Comparison of ENCODE assay signal across 11 cellular contexts in genomic region chr6:118725944-118726343, GRCh38.
DNase-seq lines count a peak whose midpoint lies in the region; ATAC-seq and TF ChIP-seq lines count a peak whose summit lies in the region.
"Had no signal": no experiment of that assay in that cellular context is flagged by ENCODE, and none has a peak within 500 bp of the region (broad histone marks: within the 10 kb centered on the region; RNA-seq: fewer than 3 reads in every experiment).

No MANE protein-coding gene starts in this region.

- H3K9me3 Mint-ChIP-seq in activated CD4-positive, alpha-beta T cell treated with anti-CD3 and anti-CD28 coated beads for 36 hours (ENCODE audit: low read depth): no peaks in the 10 kb centered on the region
- peaks cover 0 to 4% of the 10 kb centered on the region in 2 donors for H3K9me3 Mint-ChIP-seq in activated naive CD4-positive, alpha-beta T cell treated with anti-CD3 and anti-CD28 coated beads, Interleukin-2, amount 50 U/mL, for 72 hours

- intact Hi-C loops in activated CD4-positive, alpha-beta T cell treated with anti-CD3 and anti-CD28 coated beads for 36 hours (cut with DNase I, micrococcal nuclease): loop anchor here (1.0 to 5.0 kb wide), 8 partner anchors 10 to 166 kb away; partner anchors contain the start of genes CEP85L (in 2 of the 2) and ASF1A (in 1 of the 2)

- peak; percentile 19 for TF ChIP-seq CTCF in GM06990 (IDR thresholded peaks at IDR 0.05; ENCODE audit: insufficient read depth, low read length, poor library complexity, severe bottlenecking)

- peak overlapping the region; percentile 89 for H3K27ac Mint-ChIP-seq in activated CD4-positive, alpha-beta T cell treated with anti-CD3 and anti-CD28 coated beads for 36 hours
- H3K27ac Mint-ChIP-seq in activated naive CD4-positive, alpha-beta T cell treated with anti-CD3 and anti-CD28 coated beads, Interleukin-2, amount 50 U/mL, for 72 hours: peak overlapping the region; percentile 12 to 84

- no peaks in the 10 kb centered on the region for H3K27me3 Mint-ChIP-seq in activated CD4-positive, alpha-beta T cell treated with anti-CD3 and anti-CD28 coated beads for 36 hours

- no peak overlapping the region for H3K4me3 ChIP-seq in GM06990 (replicated peaks; ENCODE audit: low read depth, low read length)
- H3K4me3 ChIP-seq: psoas muscle had no signal

- H3K4me1 Mint-ChIP-seq in activated CD4-positive, alpha-beta T cell treated with anti-CD3 and anti-CD28 coated beads for 36 hours: peaks cover 58% of the 10 kb centered on the region

- ATAC-seq in activated CD4-positive, alpha-beta T cell treated with anti-CD3 and anti-CD28 coated beads for 36 hours: peak; percentile 86
- ATAC-seq in activated naive CD4-positive, alpha-beta T cell treated with anti-CD3 and anti-CD28 coated beads, Interleukin-2, amount 50 U/mL, for 72 hours: peak; percentile 91 to 93
- ATAC-seq in HG03095 (IDR thresholded peaks at IDR 0.05; ENCODE audit: unreplicated experiment) (no peak), HG03097 (IDR thresholded peaks at IDR 0.05; ENCODE audit: low FRiP score, unreplicated experiment) (no peak), GM19463 (IDR thresholded peaks at IDR 0.05; ENCODE audit: unreplicated experiment) (no peak)

- POLR2A ChIA-PET in activated CD4-positive, alpha-beta T cell treated with anti-CD3 and anti-CD28 coated beads for 36 hours (lab: Charles Lee): interaction anchor here (0.5 to 1.8 kb wide), 5 partner anchors 15 to 416 kb away, joined by 3 to 49 read pairs (median 5); partner anchors contain the start of gene CEP85L

- no peak for DNase-seq in GM06990 (ENCODE audit: extremely low read depth, insufficient read length)
- DNase-seq in activated CD4-positive, alpha-beta T cell treated with anti-CD3 and anti-CD28 coated beads for 36 hours: peak; percentile 89
- DNase-seq in activated naive CD4-positive, alpha-beta T cell treated with anti-CD3 and anti-CD28 coated beads, Interleukin-2, amount 50 U/mL, for 72 hours (ENCODE audit: low spot score in 2 of 2): peak; percentile 66 to 68
- peak; percentile 53 to 62 for DNase-seq in stimulated activated CD4-positive, alpha-beta T cell treated with anti-CD3 and anti-CD28 coated beads, Interleukin-4, amount 100 ng/mL, for 48 hours (ENCODE audit: low read depth in 2 of 2)
- DNase-seq in NCI-H2029 treated with DMSO at 0.1 percent for 48 hours (lab: John Stamatoyannopoulos, UW): no peak
- DNase-seq: dermis blood vessel endothelial cell, NCI-H187 treated with DMSO at 0.1 percent for 48 hours, psoas muscle had no signal

- no peaks in the 10 kb centered on the region for H3K27me3 ChIP-seq in GM06990 (replicated peaks; ENCODE audit: control insufficient read depth, insufficient read depth, low read length)

- H3K4me3 Mint-ChIP-seq in activated CD4-positive, alpha-beta T cell treated with anti-CD3 and anti-CD28 coated beads for 36 hours: no peak overlapping the region

- no peaks in the 10 kb centered on the region for H3K36me3 ChIP-seq in GM06990 (ENCODE audit: control insufficient read depth, insufficient read depth, low read length)

- CTCF ChIA-PET in activated CD4-positive, alpha-beta T cell treated with anti-CD3 and anti-CD28 coated beads for 36 hours (lab: Charles Lee): interaction anchor here (0.6 to 3.3 kb wide), 7 partner anchors 11 to 83 kb away, joined by 3 to 63 read pairs (median 4); no protein-coding TSS in a partner anchor

- no peaks in the 10 kb centered on the region for H3K36me3 Mint-ChIP-seq in activated CD4-positive, alpha-beta T cell treated with anti-CD3 and anti-CD28 coated beads for 36 hours (ENCODE audit: low read depth)
- H3K36me3 Mint-ChIP-seq in activated naive CD4-positive, alpha-beta T cell treated with anti-CD3 and anti-CD28 coated beads, Interleukin-2, amount 50 U/mL, for 72 hours: no peaks in the 10 kb centered on the region

Comparison
In these comparisons a context has a peak if more than half of its experiments do, and no peak if none do; other contexts are left out.
1. DNase-seq: peak in activated CD4-positive, alpha-beta T cell treated with anti-CD3 and anti-CD28 coated beads for 36 hours (single experiment), activated naive CD4-positive, alpha-beta T cell treated with anti-CD3 and anti-CD28 coated beads, Interleukin-2, amount 50 U/mL, for 72 hours (2 of 2) and stimulated activated CD4-positive, alpha-beta T cell treated with anti-CD3 and anti-CD28 coated beads, Interleukin-4, amount 100 ng/mL, for 48 hours (2 of 2); none in GM06990 (single experiment) and NCI-H2029 treated with DMSO at 0.1 percent for 48 hours (single experiment).
2. ATAC-seq: peak in activated CD4-positive, alpha-beta T cell treated with anti-CD3 and anti-CD28 coated beads for 36 hours (single experiment) and activated naive CD4-positive, alpha-beta T cell treated with anti-CD3 and anti-CD28 coated beads, Interleukin-2, amount 50 U/mL, for 72 hours (2 of 2); none in HG03095 (single experiment), HG03097 (single experiment) and GM19463 (single experiment).